Comparison of ENCODE assay signal across 1 cellular context in genomic region chr16:84718-85452, GRCh38.
TF ChIP-seq lines count a peak whose summit lies in the region.

No MANE protein-coding gene starts in this region.

TF ChIP-seq in GM12878, 131 proteins besides CTCF, POLR2A, EP300 and RAD21 (continued from another document and continues in another):
- TF ChIP-seq, protein P1, sequence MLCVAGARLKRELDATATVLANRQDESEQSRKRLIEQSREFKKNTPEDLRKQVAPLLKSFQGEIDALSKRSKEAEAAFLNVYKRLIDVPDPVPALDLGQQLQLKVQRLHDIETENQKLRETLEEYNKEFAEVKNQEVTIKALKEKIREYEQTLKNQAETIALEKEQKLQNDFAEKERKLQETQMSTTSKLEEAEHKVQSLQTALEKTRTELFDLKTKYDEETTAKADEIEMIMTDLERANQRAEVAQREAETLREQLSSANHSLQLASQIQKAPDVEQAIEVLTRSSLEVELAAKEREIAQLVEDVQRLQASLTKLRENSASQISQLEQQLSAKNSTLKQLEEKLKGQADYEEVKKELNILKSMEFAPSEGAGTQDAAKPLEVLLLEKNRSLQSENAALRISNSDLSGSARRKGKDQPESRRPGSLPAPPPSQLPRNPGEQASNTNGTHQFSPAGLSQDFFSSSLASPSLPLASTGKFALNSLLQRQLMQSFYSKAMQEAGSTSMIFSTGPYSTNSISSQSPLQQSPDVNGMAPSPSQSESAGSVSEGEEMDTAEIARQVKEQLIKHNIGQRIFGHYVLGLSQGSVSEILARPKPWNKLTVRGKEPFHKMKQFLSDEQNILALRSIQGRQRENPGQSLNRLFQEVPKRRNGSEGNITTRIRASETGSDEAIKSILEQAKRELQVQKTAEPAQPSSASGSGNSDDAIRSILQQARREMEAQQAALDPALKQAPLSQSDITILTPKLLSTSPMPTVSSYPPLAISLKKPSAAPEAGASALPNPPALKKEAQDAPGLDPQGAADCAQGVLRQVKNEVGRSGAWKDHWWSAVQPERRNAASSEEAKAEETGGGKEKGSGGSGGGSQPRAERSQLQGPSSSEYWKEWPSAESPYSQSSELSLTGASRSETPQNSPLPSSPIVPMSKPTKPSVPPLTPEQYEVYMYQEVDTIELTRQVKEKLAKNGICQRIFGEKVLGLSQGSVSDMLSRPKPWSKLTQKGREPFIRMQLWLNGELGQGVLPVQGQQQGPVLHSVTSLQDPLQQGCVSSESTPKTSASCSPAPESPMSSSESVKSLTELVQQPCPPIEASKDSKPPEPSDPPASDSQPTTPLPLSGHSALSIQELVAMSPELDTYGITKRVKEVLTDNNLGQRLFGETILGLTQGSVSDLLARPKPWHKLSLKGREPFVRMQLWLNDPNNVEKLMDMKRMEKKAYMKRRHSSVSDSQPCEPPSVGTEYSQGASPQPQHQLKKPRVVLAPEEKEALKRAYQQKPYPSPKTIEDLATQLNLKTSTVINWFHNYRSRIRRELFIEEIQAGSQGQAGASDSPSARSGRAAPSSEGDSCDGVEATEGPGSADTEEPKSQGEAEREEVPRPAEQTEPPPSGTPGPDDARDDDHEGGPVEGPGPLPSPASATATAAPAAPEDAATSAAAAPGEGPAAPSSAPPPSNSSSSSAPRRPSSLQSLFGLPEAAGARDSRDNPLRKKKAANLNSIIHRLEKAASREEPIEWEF (IDR thresholded peaks at IDR 0.05; ENCODE audit: insufficient replicate concordance, low read depth, low read length) = no peak
- TF ChIP-seq IKZF2 (IDR thresholded peaks at IDR 0.05) = peak; percentile 76 to 85; a peak in 3 of 4 replicates
- TF ChIP-seq SMARCA5 (IDR thresholded peaks at IDR 0.05) = no peak
- peak; percentile 75 for TF ChIP-seq ATF7 (IDR thresholded peaks at IDR 0.05; ENCODE audit: low read depth)
- TF ChIP-seq SMAD5 (IDR thresholded peaks at IDR 0.05; ENCODE audit: low read depth) = no peak
- TF ChIP-seq SUPT20H (IDR thresholded peaks at IDR 0.05; ENCODE audit: borderline replicate concordance, control insufficient read depth, low read depth, low read length) = no peak
- no peak for TF ChIP-seq MYC (IDR thresholded peaks at IDR 0.05; ENCODE audit: insufficient read depth, insufficient read length, insufficient replicate concordance, low read length, severe bottlenecking)
- TF ChIP-seq JUND (IDR thresholded peaks at IDR 0.05; ENCODE audit: low read depth, low read length) = peak; percentile 64; the same call in 1 of the 2 replicates
- no peak for TF ChIP-seq TCF7 (IDR thresholded peaks at IDR 0.05; ENCODE audit: borderline replicate concordance)
- TF ChIP-seq MAX (IDR thresholded peaks at IDR 0.05; ENCODE audit: low read depth, low read length) = no peak
- peak; percentile 41; the same call in 1 of the 2 replicates for TF ChIP-seq HDGF (IDR thresholded peaks at IDR 0.05)
- TF ChIP-seq EED (IDR thresholded peaks at IDR 0.05; ENCODE audit: low read depth) = no peak
- TF ChIP-seq EGR1 (IDR thresholded peaks at IDR 0.05; ENCODE audit: borderline replicate concordance in 1 of 2, low read depth in 2 of 2, low read length in 2 of 2) = peak in 1 of 2 experiments; percentile 79; a peak in 2 of 3 replicates
- TF ChIP-seq SPI1 (IDR thresholded peaks at IDR 0.05; ENCODE audit: borderline replicate concordance, insufficient read depth, low read depth, low read length) = peak; percentile 90
- TF ChIP-seq HDAC6 (IDR thresholded peaks at IDR 0.05; ENCODE audit: unreplicated experiment) = peak; percentile 38
- TF ChIP-seq RCOR1 (conservative IDR thresholded peaks at IDR 0.05; ENCODE audit: low read depth, low read length) = no peak
- TF ChIP-seq SIX5 (IDR thresholded peaks at IDR 0.05; ENCODE audit: low read depth, low read length, severe bottlenecking) = no peak
- TF ChIP-seq PBX3 (IDR thresholded peaks at IDR 0.05; ENCODE audit: insufficient replicate concordance, low read depth, low read length) = no peak
- no peak for TF ChIP-seq ZNF207 (IDR thresholded peaks at IDR 0.05; ENCODE audit: borderline replicate concordance)
- no peak for TF ChIP-seq SP1 (IDR thresholded peaks at IDR 0.05; ENCODE audit: low read depth, low read length)
- TF ChIP-seq FOS (IDR thresholded peaks at IDR 0.05; ENCODE audit: borderline replicate concordance, extremely low read depth, insufficient read length) = no peak
- TF ChIP-seq BCL11A (IDR thresholded peaks at IDR 0.05; ENCODE audit: low read depth, low read length) = peak; percentile 21; the same call in 1 of the 2 replicates
- no peak for TF ChIP-seq ZBED1 (IDR thresholded peaks at IDR 0.05; ENCODE audit: borderline replicate concordance)
- no peak for TF ChIP-seq SMC3 (IDR thresholded peaks at IDR 0.05; ENCODE audit: borderline replicate concordance, low read length)
- TF ChIP-seq IRF4 (IDR thresholded peaks at IDR 0.05; ENCODE audit: low read depth, low read length) = no peak
- TF ChIP-seq TARDBP (IDR thresholded peaks at IDR 0.05; ENCODE audit: borderline replicate concordance) = no peak
- no peak for TF ChIP-seq IRF3 (IDR thresholded peaks at IDR 0.05)
- TF ChIP-seq GABPA (IDR thresholded peaks at IDR 0.05; ENCODE audit: low read depth) = no peak
- TF ChIP-seq PAX8 (IDR thresholded peaks at IDR 0.05) = no peak
- TF ChIP-seq, protein P2, sequence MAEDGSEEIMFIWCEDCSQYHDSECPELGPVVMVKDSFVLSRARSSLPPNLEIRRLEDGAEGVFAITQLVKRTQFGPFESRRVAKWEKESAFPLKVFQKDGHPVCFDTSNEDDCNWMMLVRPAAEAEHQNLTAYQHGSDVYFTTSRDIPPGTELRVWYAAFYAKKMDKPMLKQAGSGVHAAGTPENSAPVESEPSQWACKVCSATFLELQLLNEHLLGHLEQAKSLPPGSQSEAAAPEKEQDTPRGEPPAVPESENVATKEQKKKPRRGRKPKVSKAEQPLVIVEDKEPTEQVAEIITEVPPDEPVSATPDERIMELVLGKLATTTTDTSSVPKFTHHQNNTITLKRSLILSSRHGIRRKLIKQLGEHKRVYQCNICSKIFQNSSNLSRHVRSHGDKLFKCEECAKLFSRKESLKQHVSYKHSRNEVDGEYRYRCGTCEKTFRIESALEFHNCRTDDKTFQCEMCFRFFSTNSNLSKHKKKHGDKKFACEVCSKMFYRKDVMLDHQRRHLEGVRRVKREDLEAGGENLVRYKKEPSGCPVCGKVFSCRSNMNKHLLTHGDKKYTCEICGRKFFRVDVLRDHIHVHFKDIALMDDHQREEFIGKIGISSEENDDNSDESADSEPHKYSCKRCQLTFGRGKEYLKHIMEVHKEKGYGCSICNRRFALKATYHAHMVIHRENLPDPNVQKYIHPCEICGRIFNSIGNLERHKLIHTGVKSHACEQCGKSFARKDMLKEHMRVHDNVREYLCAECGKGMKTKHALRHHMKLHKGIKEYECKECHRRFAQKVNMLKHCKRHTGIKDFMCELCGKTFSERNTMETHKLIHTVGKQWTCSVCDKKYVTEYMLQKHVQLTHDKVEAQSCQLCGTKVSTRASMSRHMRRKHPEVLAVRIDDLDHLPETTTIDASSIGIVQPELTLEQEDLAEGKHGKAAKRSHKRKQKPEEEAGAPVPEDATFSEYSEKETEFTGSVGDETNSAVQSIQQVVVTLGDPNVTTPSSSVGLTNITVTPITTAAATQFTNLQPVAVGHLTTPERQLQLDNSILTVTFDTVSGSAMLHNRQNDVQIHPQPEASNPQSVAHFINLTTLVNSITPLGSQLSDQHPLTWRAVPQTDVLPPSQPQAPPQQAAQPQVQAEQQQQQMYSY (CRISPR knock-in tag; IDR thresholded peaks at IDR 0.05) = 0 out of 2 replicates have a peak, but pooled peaks have one; percentile 32
- TF ChIP-seq SREBF1 (IDR thresholded peaks at IDR 0.05; ENCODE audit: low read length) = no peak
- TF ChIP-seq ZNF24 (IDR thresholded peaks at IDR 0.05) = no peak
- TF ChIP-seq MYB (IDR thresholded peaks at IDR 0.05; ENCODE audit: borderline replicate concordance, low read depth, low read length) = no peak
- no peak for TF ChIP-seq SIN3A (IDR thresholded peaks at IDR 0.05; ENCODE audit: low read depth, low read length)
- TF ChIP-seq SRF (IDR thresholded peaks at IDR 0.05; ENCODE audit: low read depth in 2 of 2, low read length in 2 of 2) = no peak
- 0 out of 2 replicates have a peak, but pooled peaks have one; percentile 13 for TF ChIP-seq MXI1 (IDR thresholded peaks at IDR 0.05; ENCODE audit: low read depth, low read length)
- TF ChIP-seq EZH2 (IDR thresholded peaks at IDR 0.05; ENCODE audit: borderline replicate concordance, control insufficient read depth, low read depth, low read length) = no peak
- peak; percentile 85 for TF ChIP-seq PKNOX1 (IDR thresholded peaks at IDR 0.05)
- no peak for TF ChIP-seq TAF1 (IDR thresholded peaks at IDR 0.05; ENCODE audit: borderline replicate concordance, low read depth, low read length)
- no peak for TF ChIP-seq FOXM1 (IDR thresholded peaks at IDR 0.05; ENCODE audit: low read depth, low read length)
- TF ChIP-seq NR2C2 (IDR thresholded peaks at IDR 0.05; ENCODE audit: borderline replicate concordance, control insufficient read depth, insufficient read length, low read depth) = no peak
- 0 out of 2 replicates have a peak, but pooled peaks have one; percentile 6 for TF ChIP-seq CREM (IDR thresholded peaks at IDR 0.05; ENCODE audit: low read depth)
- TF ChIP-seq USF1 (IDR thresholded peaks at IDR 0.05; ENCODE audit: borderline replicate concordance, extremely low read length, insufficient read depth, low read depth, low read length) = no peak
- no peak for TF ChIP-seq POLR2AphosphoS5 (IDR thresholded peaks at IDR 0.05; ENCODE audit: low read length)
- TF ChIP-seq E2F4 (IDR thresholded peaks at IDR 0.05; ENCODE audit: low read depth, low read length) = no peak
- TF ChIP-seq BACH1 (IDR thresholded peaks at IDR 0.05; ENCODE audit: borderline replicate concordance) = no peak
- TF ChIP-seq STAT3 (IDR thresholded peaks at IDR 0.05; ENCODE audit: low read depth, low read length) = no peak
- no peak for TF ChIP-seq KLF5 (IDR thresholded peaks at IDR 0.05; ENCODE audit: partially characterized antibody)
- TF ChIP-seq ZNF217 (IDR thresholded peaks at IDR 0.05) = no peak
- peak; percentile 41; the same call in 1 of the 2 replicates for TF ChIP-seq TCF3 (IDR thresholded peaks at IDR 0.05; ENCODE audit: borderline replicate concordance, insufficient read depth, low read depth, low read length)
- no peak for TF ChIP-seq RBBP5 (conservative IDR thresholded peaks at IDR 0.05)
- TF ChIP-seq NR2F1 (conservative IDR thresholded peaks at IDR 0.05) = no peak
- TF ChIP-seq TCF12 (IDR thresholded peaks at IDR 0.05; ENCODE audit: low read depth, low read length) = peak; percentile 62
